Comparison of ENCODE assay signal across 1 cellular context in the genomic region with DNA sequence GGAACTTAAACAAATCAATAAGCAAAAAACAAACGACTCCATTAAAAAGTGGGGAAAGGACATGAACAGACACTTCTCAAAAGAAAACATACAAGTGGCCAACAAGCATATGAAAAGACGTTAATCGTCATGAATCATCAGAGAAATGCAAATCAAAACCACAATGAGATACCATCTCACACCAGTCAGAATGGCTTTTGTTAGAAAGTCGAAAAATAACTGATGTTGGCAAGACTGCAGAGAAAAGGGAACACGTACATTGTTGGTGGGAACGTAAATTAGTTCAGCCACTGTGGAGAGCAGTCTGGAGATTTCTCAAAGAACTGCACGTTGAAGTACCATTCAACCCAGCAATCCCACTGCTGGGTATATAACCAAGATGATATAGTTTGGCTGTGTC.
TF ChIP-seq lines count a peak whose summit lies in the region.

No MANE protein-coding gene starts in this region.

TF ChIP-seq in GM23338, 12 proteins besides CTCF, POLR2A, EP300 and RAD21 (continued from another document):
- no peak for TF ChIP-seq ZNF462 (CRISPR knock-in tag; IDR thresholded peaks at IDR 0.05)
